Comparison of ENCODE assay signal across 20 cellular contexts in genomic region chr9:38390851-38391250, GRCh38. TPM values are rescaled to one million over a fixed set of nuclear protein-coding genes. Genes with fewer than 3 reads are reported as not detected.
DNase-seq lines count a peak whose midpoint lies in the region; ATAC-seq and TF ChIP-seq lines count a peak whose summit lies in the region.
"Had no signal": no experiment of that assay in that cellular context is flagged by ENCODE, and none has a peak within 500 bp of the region (broad histone marks: within the 10 kb centered on the region; RNA-seq: fewer than 3 reads in every experiment).

No MANE protein-coding gene starts in this region.

- DNase-seq in activated CD4-positive, alpha-beta memory T cell treated with anti-CD3 and anti-CD28 coated beads, Interleukin-2, amount 10 ng/mL, durations not matched to agents 7 days and 5 days: no peak
- no peak for DNase-seq in activated CD4-positive, alpha-beta memory T cell treated with anti-CD3 and anti-CD28 coated beads for 36 hours
- DNase-seq in esophagus muscularis mucosa (ENCODE audit: extremely low spot score) (no peak), natural killer cell (no peak), left lung (no peak)
- DNase-seq: activated CD8-positive, alpha-beta memory T cell treated with anti-CD3 and anti-CD28 coated beads for 24 hours; COR-L47; cortex of kidney; mucosa of descending colon; NCI-H2171 treated with DMSO at 0.1 percent for 48 hours; NK-92 treated with Interleukin-12 subunit alpha and Interleukin-12 subunit beta, amount 100 ng/mL, for 24 hours; SHP77 treated with DMSO at 0.1 percent for 48 hours had no signal

- CTCF ChIA-PET in activated CD4-positive, alpha-beta memory T cell treated with anti-CD3 and anti-CD28 coated beads, Interleukin-2, amount 10 ng/mL, durations not matched to agents 7 days and 5 days (lab: Charles Lee): no interaction called here
- CTCF ChIA-PET in activated CD4-positive, alpha-beta memory T cell treated with anti-CD3 and anti-CD28 coated beads for 36 hours (lab: Charles Lee): no interaction called here

- no peaks in the 10 kb centered on the region for H3K36me3 Mint-ChIP-seq in activated CD4-positive, alpha-beta memory T cell treated with anti-CD3 and anti-CD28 coated beads, Interleukin-2, amount 10 ng/mL, durations not matched to agents 7 days and 5 days (ENCODE audit: low read depth)
- H3K36me3 Mint-ChIP-seq in activated CD4-positive, alpha-beta memory T cell treated with anti-CD3 and anti-CD28 coated beads for 36 hours: peaks cover 9% of the 10 kb centered on the region
- no peaks in the 10 kb centered on the region for H3K36me3 Mint-ChIP-seq in natural killer cell

- peak overlapping the region; percentile 89 to 96 (median 90) for H3K27ac ChIP-seq in esophagus muscularis mucosa (replicated peaks in 1 of 4)
- H3K27ac ChIP-seq in urinary bladder (ENCODE audit: low read depth): peak overlapping the region; percentile 68
- no peak overlapping the region for H3K27ac ChIP-seq in left lung
- H3K27ac ChIP-seq: A549 had no signal

- no peak overlapping the region for H3K27ac Mint-ChIP-seq in activated CD4-positive, alpha-beta memory T cell treated with anti-CD3 and anti-CD28 coated beads, Interleukin-2, amount 10 ng/mL, durations not matched to agents 7 days and 5 days
- H3K27ac Mint-ChIP-seq in activated CD4-positive, alpha-beta memory T cell treated with anti-CD3 and anti-CD28 coated beads for 36 hours: no peak overlapping the region
- H3K27ac Mint-ChIP-seq in natural killer cell: no peak overlapping the region
- H3K27ac Mint-ChIP-seq: activated naive CD4-positive, alpha-beta T cell treated with anti-CD3 and anti-CD28 coated beads, Interleukin-2, amount 50 U/mL, for 72 hours; stimulated activated naive CD8-positive, alpha-beta T cell treated with anti-CD3 and anti-CD28 coated beads, Interleukin-15, Interleukin-2, amounts not matched to agents 100 ng/mL and 50 ng/mL, for 24 hours had no signal

- intact Hi-C loops in activated CD4-positive, alpha-beta memory T cell treated with anti-CD3 and anti-CD28 coated beads for 36 hours (cut with micrococcal nuclease): loop anchor here (5.0 kb wide), 1 partner anchor 489 kb away; the partner anchor contains the start of gene SLC25A51
- intact Hi-C loops in esophagus muscularis mucosa (cut with DNase I): no loop called here
- intact Hi-C loops in natural killer cell (cut with micrococcal nuclease): no loop called here
- intact Hi-C loops in left lung (cut with DNase I): no loop called here

- POLR2A ChIA-PET in activated CD4-positive, alpha-beta memory T cell treated with anti-CD3 and anti-CD28 coated beads, Interleukin-2, amount 10 ng/mL, durations not matched to agents 7 days and 5 days (lab: Charles Lee): no interaction called here
- POLR2A ChIA-PET in activated CD4-positive, alpha-beta memory T cell treated with anti-CD3 and anti-CD28 coated beads for 36 hours (lab: Charles Lee): no interaction called here

- peaks cover 21% of the 10 kb centered on the region for H3K4me1 Mint-ChIP-seq in activated CD4-positive, alpha-beta memory T cell treated with anti-CD3 and anti-CD28 coated beads, Interleukin-2, amount 10 ng/mL, durations not matched to agents 7 days and 5 days
- peaks cover 17% of the 10 kb centered on the region for H3K4me1 Mint-ChIP-seq in activated CD4-positive, alpha-beta memory T cell treated with anti-CD3 and anti-CD28 coated beads for 36 hours (ENCODE audit: low read depth)
- H3K4me1 Mint-ChIP-seq in natural killer cell: peaks cover 19 to 20% of the 10 kb centered on the region in 2 donors

- no peak for TF ChIP-seq CTCF in esophagus muscularis mucosa (IDR thresholded peaks at IDR 0.05)
- TF ChIP-seq CTCF in natural killer cell (IDR thresholded peaks at IDR 0.05): no peak
- no peak for TF ChIP-seq CTCF in left lung (IDR thresholded peaks at IDR 0.05)

- no peaks in the 10 kb centered on the region for H3K9me3 Mint-ChIP-seq in activated CD4-positive, alpha-beta memory T cell treated with anti-CD3 and anti-CD28 coated beads, Interleukin-2, amount 10 ng/mL, durations not matched to agents 7 days and 5 days
- H3K9me3 Mint-ChIP-seq in activated CD4-positive, alpha-beta memory T cell treated with anti-CD3 and anti-CD28 coated beads for 36 hours: no peaks in the 10 kb centered on the region
- no peaks in the 10 kb centered on the region for H3K9me3 Mint-ChIP-seq in natural killer cell
- H3K9me3 Mint-ChIP-seq: activated naive CD4-positive, alpha-beta T cell treated with anti-CD3 and anti-CD28 coated beads, Interleukin-2, amount 50 U/mL, for 72 hours; stimulated activated naive CD8-positive, alpha-beta T cell treated with anti-CD3 and anti-CD28 coated beads, Interleukin-15, Interleukin-2, amounts not matched to agents 100 ng/mL and 50 ng/mL, for 24 hours had no signal

- H3K9me3 ChIP-seq in esophagus muscularis mucosa (no peaks in the 10 kb centered on the region), left lung (no peaks in the 10 kb centered on the region)
- H3K9me3 ChIP-seq: A549, mucosa of descending colon had no signal

- no peak for TF ChIP-seq EP300 in esophagus muscularis mucosa (IDR thresholded peaks at IDR 0.05)

- H3K27me3 Mint-ChIP-seq in activated CD4-positive, alpha-beta memory T cell treated with anti-CD3 and anti-CD28 coated beads, Interleukin-2, amount 10 ng/mL, durations not matched to agents 7 days and 5 days: peaks cover 13% of the 10 kb centered on the region
- no peaks in the 10 kb centered on the region for H3K27me3 Mint-ChIP-seq in activated CD4-positive, alpha-beta memory T cell treated with anti-CD3 and anti-CD28 coated beads for 36 hours
- H3K27me3 Mint-ChIP-seq in natural killer cell (ENCODE audit: low read depth in 2 of 2): peaks cover 8 to 21% of the 10 kb centered on the region in 2 donors

- no peak for TF ChIP-seq POLR2A in esophagus muscularis mucosa (IDR thresholded peaks at IDR 0.05; ENCODE audit: low read depth)

- H3K4me1 ChIP-seq in esophagus muscularis mucosa (peaks cover 9 to 90% (median 84%) of the 10 kb centered on the region in 4 donors), urinary bladder (ENCODE audit: insufficient read depth) (no peaks in the 10 kb centered on the region), left lung (peaks cover 0 to 12% of the 10 kb centered on the region in 2 donors)

- peak overlapping the region; percentile 6 for H3K4me3 Mint-ChIP-seq in activated CD4-positive, alpha-beta memory T cell treated with anti-CD3 and anti-CD28 coated beads, Interleukin-2, amount 10 ng/mL, durations not matched to agents 7 days and 5 days
- H3K4me3 Mint-ChIP-seq in activated CD4-positive, alpha-beta memory T cell treated with anti-CD3 and anti-CD28 coated beads for 36 hours: no peak overlapping the region
- H3K4me3 Mint-ChIP-seq in natural killer cell: peak overlapping the region; percentile 75

- ATAC-seq in natural killer cell (no peak), HG02798 (IDR thresholded peaks at IDR 0.05; ENCODE audit: poor library complexity, unreplicated experiment) (no peak), GM19351 (IDR thresholded peaks at IDR 0.05; ENCODE audit: unreplicated experiment) (no peak), left lung (no peak)
- ATAC-seq: A549; activated naive CD4-positive, alpha-beta T cell treated with anti-CD3 and anti-CD28 coated beads, Interleukin-2, amount 50 U/mL, for 72 hours; mucosa of descending colon; sciatic nerve had no signal

- H3K27me3 ChIP-seq in esophagus muscularis mucosa (no peaks in the 10 kb centered on the region), left lung (no peaks in the 10 kb centered on the region)

- H3K4me3 ChIP-seq in esophagus muscularis mucosa (no peak overlapping the region), urinary bladder (ENCODE audit: low read depth, low read length) (no peak overlapping the region), left lung (no peak overlapping the region)
- H3K4me3 ChIP-seq: A549, mucosa of descending colon had no signal

- H3K36me3 ChIP-seq in esophagus muscularis mucosa: peaks cover 1 to 6% (median 5%) of the 10 kb centered on the region in 4 donors
- no peaks in the 10 kb centered on the region for H3K36me3 ChIP-seq in urinary bladder (ENCODE audit: insufficient read depth)
- peaks cover 0 to 4% of the 10 kb centered on the region in 2 donors for H3K36me3 ChIP-seq in left lung

- 69% methylated on average over 5 of the region's 5 CpGs for WGBS in esophagus muscularis mucosa
- WGBS in urinary bladder: 47% methylated on average over 5 of the region's 5 CpGs

RNA-seq across cellular contexts. Expression of gene ALDH1B1, which starts 1.7 kb away (rescaled TPM):
- total RNA-seq in activated CD4-positive, alpha-beta memory T cell treated with anti-CD3 and anti-CD28 coated beads, Interleukin-2, amount 10 ng/mL, durations not matched to agents 7 days and 5 days: 1 to 10 TPM; 7.7 to 8.4 TPM
- 10 to 100 TPM; 22.1 to 22.2 TPM for total RNA-seq in activated CD4-positive, alpha-beta memory T cell treated with anti-CD3 and anti-CD28 coated beads for 36 hours
- 100 to 1,000 TPM; 253 to 364 (median 272) TPM for total RNA-seq in esophagus muscularis mucosa
- 1 to 10 TPM; 2.5 to 5.3 (median 3.5) TPM for total RNA-seq in natural killer cell
- 51.0 TPM for total RNA-seq in urinary bladder
- polyA plus RNA-seq in urinary bladder: 239 TPM
- 10 to 100 TPM; 18.3 to 27.1 TPM for total RNA-seq in left lung

RNA-seq across cellular contexts. Expression of gene IGFBPL1, which starts 33.4 kb away (rescaled TPM):
- under 1 TPM in 1 of 2 experiments, not detected in 1; 0.20 TPM for total RNA-seq in activated CD4-positive, alpha-beta memory T cell treated with anti-CD3 and anti-CD28 coated beads, Interleukin-2, amount 10 ng/mL, durations not matched to agents 7 days and 5 days
- total RNA-seq in activated CD4-positive, alpha-beta memory T cell treated with anti-CD3 and anti-CD28 coated beads for 36 hours: not detected
- total RNA-seq in esophagus muscularis mucosa (1 to 10 TPM in 2 of 4 donors, under 1 TPM in 2; 0.78 to 3.7 (median 1.5) TPM), natural killer cell (not detected), urinary bladder (3.0 TPM), left lung (1 to 10 TPM; 3.2 to 5.9 TPM)
- 1.6 TPM for polyA plus RNA-seq in urinary bladder
- total RNA-seq: activated naive CD4-positive, alpha-beta T cell treated with anti-CD3 and anti-CD28 coated beads, Interleukin-2, amount 50 U/mL, for 72 hours; fibroblast of lung; sciatic nerve had no signal
- polyA plus RNA-seq: fibroblast of lung had no signal

Comparison
In these comparisons a context has a peak if more than half of its experiments do, and no peak if none do; other contexts are left out.
1. H3K27ac ChIP-seq: peak in esophagus muscularis mucosa (4 of 4) and urinary bladder (single experiment); none in left lung (0 of 2).